ENCODE assay signal across 14 cellular contexts in genomic region chr6:53067307-53067706, GRCh38. TPM values are rescaled to one million over a fixed set of nuclear protein-coding genes. Genes with fewer than 3 reads are reported as not detected.
DNase-seq lines count a peak whose midpoint lies in the region; ATAC-seq and TF ChIP-seq lines count a peak whose summit lies in the region.
"Had no signal": no experiment of that assay in that cellular context is flagged by ENCODE, and none has a peak within 500 bp of the region (broad histone marks: within the 10 kb centered on the region; RNA-seq: fewer than 3 reads in every experiment).

No MANE protein-coding gene starts in this region.

- TF ChIP-seq RAD21 in SK-N-SH (IDR thresholded peaks at IDR 0.05; ENCODE audit: low read length): no peak

- WGBS in SK-N-SH (ENCODE audit: low lambda C conversion rate): 89% methylated on average over 2 of the region's 2 CpGs
- 67 to 71% methylated on average over 2 of the region's 2 CpGs for WGBS in body of pancreas, 2 donors

- H3K27me3 ChIP-seq in SK-N-SH (ENCODE audit: insufficient read depth) (no peaks in the 10 kb centered on the region), OCI-LY1 (ENCODE audit: insufficient read depth, low read length) (no peaks in the 10 kb centered on the region), body of pancreas (no peaks in the 10 kb centered on the region), neutrophil (no peaks in the 10 kb centered on the region)
- H3K27me3 ChIP-seq: stomach had no signal

- H3F3A ChIP-seq in SK-N-SH (replicated peaks; ENCODE audit: insufficient read depth) (peaks cover 3% of the 10 kb centered on the region), OCI-LY1 (ENCODE audit: insufficient read depth, low read length) (no peaks in the 10 kb centered on the region)

- TF ChIP-seq EP300 in SK-N-SH (IDR thresholded peaks at IDR 0.05; ENCODE audit: borderline replicate concordance in 1 of 2, low read depth in 1 of 2, low read length in 1 of 2): no peak

- no peak overlapping the region for H2AFZ ChIP-seq in SK-N-SH (ENCODE audit: low read depth)
- no peak overlapping the region for H2AFZ ChIP-seq in OCI-LY1 (ENCODE audit: low read length)

- CTCF ChIA-PET in SK-N-SH (lab: Yijun Ruan, JAX): interaction anchor here (0.6 to 3.7 kb wide), 8 partner anchors 10 to 661 kb away, joined by 3 to 32 read pairs (median 3); partner anchors contain the start of gene GSTA4

- H3K27ac ChIP-seq in SK-N-SH (ENCODE audit: low read depth in 2 of 2, low read length in 1 of 2): no peak overlapping the region
- H3K27ac ChIP-seq in OCI-LY1 (ENCODE audit: low read depth, low read length, poor library complexity, severe bottlenecking): no peak overlapping the region
- H3K27ac ChIP-seq in body of pancreas: peak overlapping the region in 3 of 4 donors; percentile 48 to 97 (median 85)
- H3K27ac ChIP-seq in neutrophil: peak overlapping the region; percentile 84
- H3K27ac ChIP-seq: epithelial cell of prostate had no signal

- no peaks in the 10 kb centered on the region for H3K9me3 ChIP-seq in SK-N-SH
- no peaks in the 10 kb centered on the region for H3K9me3 ChIP-seq in OCI-LY1 (ENCODE audit: low read length)
- H3K9me3 ChIP-seq in body of pancreas: no peaks in the 10 kb centered on the region
- H3K9me3 ChIP-seq in neutrophil: no peaks in the 10 kb centered on the region
- H3K9me3 ChIP-seq: stomach had no signal

- H3K4me2 ChIP-seq in SK-N-SH (peak overlapping the region; percentile 98; the same call in 1 of the 2 replicates), OCI-LY1 (ENCODE audit: low read length) (peak overlapping the region; percentile 94; the same call in 1 of the 2 replicates)

- ATAC-seq in SK-N-SH treated with all-trans-retinoic acid at 6 μM for 48 hours (no peak), body of pancreas (no peak), GM18909 (IDR thresholded peaks at IDR 0.05; ENCODE audit: poor library complexity, unreplicated experiment) (no peak), left colon (no peak)

- no peak overlapping the region for H3K9ac ChIP-seq in SK-N-SH
- H3K9ac ChIP-seq in OCI-LY1 (ENCODE audit: low read length): no peak overlapping the region

- DNase-seq in SK-N-SH (no peak), body of pancreas (no peak), ACHN (no peak), left colon (no peak)
- DNase-seq: 8988T, DMS79 treated with DMSO at 0.1 percent for 48 hours, NCI-H1436 treated with DMSO at 0.1 percent for 48 hours, NCI-H748 treated with DMSO at 0.1 percent for 48 hours, stomach had no signal

- TF ChIP-seq CTCF in SK-N-SH (IDR thresholded peaks at IDR 0.05) (no peak), OCI-LY1 (IDR thresholded peaks at IDR 0.05; ENCODE audit: low read length) (no peak), body of pancreas (IDR thresholded peaks at IDR 0.05) (no peak), neutrophil (IDR thresholded peaks at IDR 0.05) (no peak)

- H4K20me1 ChIP-seq in SK-N-SH (ENCODE audit: insufficient read depth) (peaks cover 7% of the 10 kb centered on the region; the same call in 1 of the 2 replicates), OCI-LY1 (ENCODE audit: insufficient read depth, low read length) (no peaks in the 10 kb centered on the region)

- H3K9me2 ChIP-seq in SK-N-SH (no peaks in the 10 kb centered on the region), OCI-LY1 (ENCODE audit: low read depth, low read length) (no peaks in the 10 kb centered on the region)

- H3K36me3 ChIP-seq in SK-N-SH (replicated peaks in 1 of 2; ENCODE audit: control insufficient read depth in 1 of 2, insufficient read depth in 2 of 2, low read length in 1 of 2) (peaks cover 20 to 21% of the 10 kb centered on the region in 2 experiments), OCI-LY1 (ENCODE audit: insufficient read depth, low read length) (peaks cover 12% of the 10 kb centered on the region; the same call in 1 of the 2 replicates), body of pancreas (replicated peaks in 1 of 2; ENCODE audit: insufficient read depth in 1 of 2, low read depth in 2 of 2) (peaks cover 2 to 3% of the 10 kb centered on the region in 2 donors), neutrophil (peaks cover 3% of the 10 kb centered on the region)

- H3K4me1 ChIP-seq in SK-N-SH (ENCODE audit: control insufficient read depth in 1 of 2, insufficient read depth in 2 of 2, low read depth in 1 of 2, low read length in 1 of 2) (peaks cover 10 to 11% of the 10 kb centered on the region in 2 experiments; a peak in 3 of 4 replicates), OCI-LY1 (ENCODE audit: insufficient read depth, low read length, severe bottlenecking) (peaks cover 25% of the 10 kb centered on the region), body of pancreas (peaks cover 38% of the 10 kb centered on the region), neutrophil (ENCODE audit: control insufficient read depth in 1 of 2, insufficient read depth in 1 of 2, low read depth in 1 of 2, low read length in 1 of 2) (peaks cover 62 to 69% of the 10 kb centered on the region in 2 experiments)

- no peak for TF ChIP-seq POLR2A in body of pancreas (IDR thresholded peaks at IDR 0.05)

- H3K79me2 ChIP-seq in SK-N-SH (ENCODE audit: insufficient read depth) (peaks cover 58% of the 10 kb centered on the region), OCI-LY1 (ENCODE audit: insufficient read depth, low read length) (no peaks in the 10 kb centered on the region)

- intact Hi-C loops in body of pancreas (cut with DNase I): no loop called here
- intact Hi-C loops in left colon (cut with DNase I, micrococcal nuclease): no loop called here

- POLR2A ChIA-PET in SK-N-SH (lab: Yijun Ruan, JAX): interaction anchor here (0.8 kb wide), 1 partner anchor 72 kb away, joined by 3 read pairs; the partner anchor contains the start of gene GSTA4

- in situ Hi-C loops in ACHN (cut with HindIII; ENCODE audit: low pct_ligation_motif_present, low pct_unique_long_range_greater_than_20kb, low sequenced_read_pairs): no loop called here

- H3K4me3 ChIP-seq in SK-N-SH (ENCODE audit: low read depth in 2 of 2, low read length in 1 of 2) (no peak overlapping the region), OCI-LY1 (ENCODE audit: low read depth, low read length, poor library complexity, severe bottlenecking) (no peak overlapping the region), body of pancreas (no peak overlapping the region), neutrophil (ENCODE audit: low read depth in 1 of 2, low read length in 1 of 2) (peak overlapping the region in 1 of 2 experiments; percentile 83)

TF ChIP-seq in SK-N-SH, 30 proteins besides CTCF, POLR2A, EP300 and RAD21 (continues in another document):
- TF ChIP-seq TCF12 (IDR thresholded peaks at IDR 0.05) (no peak), NRF1 (IDR thresholded peaks at IDR 0.05; ENCODE audit: low read depth, low read length) (no peak), JUND (IDR thresholded peaks at IDR 0.05) (no peak)
- TF ChIP-seq, protein P1, sequence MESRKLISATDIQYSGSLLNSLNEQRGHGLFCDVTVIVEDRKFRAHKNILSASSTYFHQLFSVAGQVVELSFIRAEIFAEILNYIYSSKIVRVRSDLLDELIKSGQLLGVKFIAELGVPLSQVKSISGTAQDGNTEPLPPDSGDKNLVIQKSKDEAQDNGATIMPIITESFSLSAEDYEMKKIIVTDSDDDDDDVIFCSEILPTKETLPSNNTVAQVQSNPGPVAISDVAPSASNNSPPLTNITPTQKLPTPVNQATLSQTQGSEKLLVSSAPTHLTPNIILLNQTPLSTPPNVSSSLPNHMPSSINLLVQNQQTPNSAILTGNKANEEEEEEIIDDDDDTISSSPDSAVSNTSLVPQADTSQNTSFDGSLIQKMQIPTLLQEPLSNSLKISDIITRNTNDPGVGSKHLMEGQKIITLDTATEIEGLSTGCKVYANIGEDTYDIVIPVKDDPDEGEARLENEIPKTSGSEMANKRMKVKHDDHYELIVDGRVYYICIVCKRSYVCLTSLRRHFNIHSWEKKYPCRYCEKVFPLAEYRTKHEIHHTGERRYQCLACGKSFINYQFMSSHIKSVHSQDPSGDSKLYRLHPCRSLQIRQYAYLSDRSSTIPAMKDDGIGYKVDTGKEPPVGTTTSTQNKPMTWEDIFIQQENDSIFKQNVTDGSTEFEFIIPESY (IDR thresholded peaks at IDR 0.05; ENCODE audit: borderline replicate concordance, low read depth): no peak

TF ChIP-seq in SK-N-SH treated with all-trans-retinoic acid at 6 μM for 48 hours, 23 proteins besides CTCF, POLR2A, EP300 and RAD21 (continues in another document):
- TF ChIP-seq, protein P2, sequence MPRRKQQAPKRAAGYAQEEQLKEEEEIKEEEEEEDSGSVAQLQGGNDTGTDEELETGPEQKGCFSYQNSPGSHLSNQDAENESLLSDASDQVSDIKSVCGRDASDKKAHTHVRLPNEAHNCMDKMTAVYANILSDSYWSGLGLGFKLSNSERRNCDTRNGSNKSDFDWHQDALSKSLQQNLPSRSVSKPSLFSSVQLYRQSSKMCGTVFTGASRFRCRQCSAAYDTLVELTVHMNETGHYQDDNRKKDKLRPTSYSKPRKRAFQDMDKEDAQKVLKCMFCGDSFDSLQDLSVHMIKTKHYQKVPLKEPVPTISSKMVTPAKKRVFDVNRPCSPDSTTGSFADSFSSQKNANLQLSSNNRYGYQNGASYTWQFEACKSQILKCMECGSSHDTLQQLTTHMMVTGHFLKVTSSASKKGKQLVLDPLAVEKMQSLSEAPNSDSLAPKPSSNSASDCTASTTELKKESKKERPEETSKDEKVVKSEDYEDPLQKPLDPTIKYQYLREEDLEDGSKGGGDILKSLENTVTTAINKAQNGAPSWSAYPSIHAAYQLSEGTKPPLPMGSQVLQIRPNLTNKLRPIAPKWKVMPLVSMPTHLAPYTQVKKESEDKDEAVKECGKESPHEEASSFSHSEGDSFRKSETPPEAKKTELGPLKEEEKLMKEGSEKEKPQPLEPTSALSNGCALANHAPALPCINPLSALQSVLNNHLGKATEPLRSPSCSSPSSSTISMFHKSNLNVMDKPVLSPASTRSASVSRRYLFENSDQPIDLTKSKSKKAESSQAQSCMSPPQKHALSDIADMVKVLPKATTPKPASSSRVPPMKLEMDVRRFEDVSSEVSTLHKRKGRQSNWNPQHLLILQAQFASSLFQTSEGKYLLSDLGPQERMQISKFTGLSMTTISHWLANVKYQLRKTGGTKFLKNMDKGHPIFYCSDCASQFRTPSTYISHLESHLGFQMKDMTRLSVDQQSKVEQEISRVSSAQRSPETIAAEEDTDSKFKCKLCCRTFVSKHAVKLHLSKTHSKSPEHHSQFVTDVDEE (CRISPR knock-in tag; IDR thresholded peaks at IDR 0.05): no peak
- no peak for TF ChIP-seq PPARA (CRISPR knock-in tag; IDR thresholded peaks at IDR 0.05; ENCODE audit: borderline replicate concordance)
- no peak for TF ChIP-seq TOX (CRISPR knock-in tag; IDR thresholded peaks at IDR 0.05; ENCODE audit: borderline replicate concordance)
- TF ChIP-seq BACH2 (CRISPR knock-in tag; IDR thresholded peaks at IDR 0.05; ENCODE audit: borderline replicate concordance): no peak
- no peak for TF ChIP-seq TCF4 (CRISPR knock-in tag; IDR thresholded peaks at IDR 0.05; ENCODE audit: borderline replicate concordance)

RNA-seq across cellular contexts. Expression of gene FBXO9, which starts 2.1 kb away (rescaled TPM):
- polyA plus RNA-seq in SK-N-SH (2012; rRNA removed): 61.9 and 72.9 TPM in 2 replicates
- 47.1 and 47.9 TPM in 2 replicates for polyA plus RNA-seq in SK-N-SH (2012; cell fraction: cytosol; rRNA removed)
- 207 and 253 TPM in 2 replicates for polyA plus RNA-seq in SK-N-SH (2012; cell fraction: nucleus; rRNA removed)
- total RNA-seq in body of pancreas (10 to 100 TPM; 53.7 to 69.0 TPM), left colon (10 to 100 TPM; 70.5 to 93.6 TPM)

RNA-seq across cellular contexts. Expression of gene CILK1, which starts 5.7 kb away (rescaled TPM):
- 9.7 and 12.2 TPM in 2 replicates for polyA plus RNA-seq in SK-N-SH (2012; rRNA removed)
- polyA plus RNA-seq in SK-N-SH (2012; cell fraction: cytosol; rRNA removed): 12.5 and 12.9 TPM in 2 replicates
- 6.1 and 9.5 TPM in 2 replicates for polyA plus RNA-seq in SK-N-SH (2012; cell fraction: nucleus; rRNA removed)
- total RNA-seq in body of pancreas (1 to 10 TPM; 5.6 to 7.3 TPM), left colon (10 to 100 TPM; 17.7 to 19.6 TPM)

Comparison
In these comparisons a context has a peak if more than half of its experiments do, and no peak if none do; other contexts are left out.
1. H3K27ac ChIP-seq: peak in body of pancreas (3 of 4) and neutrophil (single experiment); none in SK-N-SH (0 of 2) and OCI-LY1 (single experiment).